Comparison of ENCODE assay signal across 5 cellular contexts in genomic region chr4:133372699-133373098, GRCh38.
"Had no signal": no experiment of that assay in that cellular context is flagged by ENCODE, and none has a peak within 500 bp of the region (broad histone marks: within the 10 kb centered on the region; RNA-seq: fewer than 3 reads in every experiment).

No MANE protein-coding gene starts in this region.

- H3K4me1 Mint-ChIP-seq: GM23338, H9 had no signal

- H2AFZ ChIP-seq: GM23338 had no signal

- H3K27ac Mint-ChIP-seq: GM23338, H9 had no signal

- H3K4me2 ChIP-seq: GM23338 had no signal

- H3K4me3 Mint-ChIP-seq: GM23338, H9 had no signal

- H3K4me3 ChIP-seq: GM23338, K562 had no signal

- DNase-seq: H9, HCEC 1CT, IMR-90 had no signal

- ATAC-seq: GM23338, K562 had no signal
